In genomic region chr11:134003792-134004405, GRCh38 we compare ENCODE assay signal across 14 cellular contexts. TPM values are rescaled to one million over a fixed set of nuclear protein-coding genes. Genes with fewer than 3 reads are reported as not detected.
A peak's percentile ranks its signal among the peaks of the same experiment; 100 is the strongest.
DNase-seq lines count a peak whose midpoint lies in the region; ATAC-seq and TF ChIP-seq lines count a peak whose summit lies in the region.
"Had no signal": no experiment of that assay in that cellular context is flagged by ENCODE, and none has a peak within 500 bp of the region (broad histone marks: within the 10 kb centered on the region; RNA-seq: fewer than 3 reads in every experiment).

No MANE protein-coding gene starts in this region.

- H3K4me1 Mint-ChIP-seq in nephron = peaks cover 17% of the 10 kb centered on the region

- no peak for ATAC-seq in Right ventricle myocardium superior (ENCODE audit: poor library complexity)
- ATAC-seq: GM12878, GM23338 had no signal

- no peaks in the 10 kb centered on the region for H3K36me3 Mint-ChIP-seq in nephron (ENCODE audit: low read depth)

- no peaks in the 10 kb centered on the region for H3K9me3 Mint-ChIP-seq in nephron
- H3K9me3 Mint-ChIP-seq: CD4-positive, alpha-beta T cell; GM23338 had no signal

- H3K27ac Mint-ChIP-seq in nephron = peak overlapping the region in 2 of 3 experiments; percentile 26 to 61
- H3K27ac Mint-ChIP-seq: B cell; CD4-positive, alpha-beta T cell; GM23338 had no signal

- H3K27me3 ChIP-seq in right atrium auricular region (no peaks in the 10 kb centered on the region), esophagus muscularis mucosa (no peaks in the 10 kb centered on the region)

- no peaks in the 10 kb centered on the region for H3K36me3 ChIP-seq in right atrium auricular region
- no peaks in the 10 kb centered on the region for H3K36me3 ChIP-seq in esophagus muscularis mucosa

- peaks cover 24% of the 10 kb centered on the region for H3K27me3 Mint-ChIP-seq in nephron (ENCODE audit: low read depth)

- no peak overlapping the region for H3K4me3 ChIP-seq in right atrium auricular region
- no peak overlapping the region for H3K4me3 ChIP-seq in esophagus muscularis mucosa
- H3K4me3 ChIP-seq in foreskin fibroblast (ENCODE audit: low read depth in 1 of 2, low read length in 2 of 2) = no peak overlapping the region
- H3K4me3 ChIP-seq: GM12878, GM23338 had no signal

- no peak for TF ChIP-seq EP300 in esophagus muscularis mucosa (IDR thresholded peaks at IDR 0.05)

- DNase-seq in right atrium auricular region (ENCODE audit: low spot score) (no peak), Right ventricle myocardium superior (no peak), esophagus muscularis mucosa (ENCODE audit: extremely low spot score) (no peak), NCI-H345 treated with DMSO at 0.1 percent for 48 hours (lab: John Stamatoyannopoulos, UW; ENCODE audit: unreplicated experiment) (no peak), foreskin fibroblast (no peak), DMS79 treated with DMSO at 0.1 percent for 48 hours (lab: John Stamatoyannopoulos, UW) (no peak)
- DNase-seq: Calu3; CD4-positive, alpha-beta T cell; DMS 273 treated with DMSO at 0.1 percent for 48 hours; H7 had no signal

- no peak for TF ChIP-seq POLR2A in esophagus muscularis mucosa (IDR thresholded peaks at IDR 0.05; ENCODE audit: low read depth)

- TF ChIP-seq CTCF in right atrium auricular region (IDR thresholded peaks at IDR 0.05) = no peak
- TF ChIP-seq CTCF in esophagus muscularis mucosa (IDR thresholded peaks at IDR 0.05) = no peak
- TF ChIP-seq CTCF in nephron (IDR thresholded peaks at IDR 0.05; ENCODE audit: unreplicated experiment in 3 of 3) = no peak
- TF ChIP-seq CTCF in foreskin fibroblast (IDR thresholded peaks at IDR 0.05; ENCODE audit: low read depth, low read length) = no peak

- intact Hi-C loops in Right ventricle myocardium superior (cut with DNase I) = no loop called here
- intact Hi-C loops in esophagus muscularis mucosa (cut with DNase I) = no loop called here

- H3K27ac ChIP-seq in right atrium auricular region (peak overlapping the region; percentile 37), esophagus muscularis mucosa (replicated peaks in 1 of 4) (peak overlapping the region; percentile 11 to 60 (median 44))

- WGBS in esophagus muscularis mucosa = 31% methylated on average over 8 of the region's 8 CpGs

- no peak overlapping the region for H3K4me3 Mint-ChIP-seq in nephron
- H3K4me3 Mint-ChIP-seq: B cell; CD4-positive, alpha-beta T cell; GM23338 had no signal

- H3K9me3 ChIP-seq in right atrium auricular region (no peaks in the 10 kb centered on the region), esophagus muscularis mucosa (no peaks in the 10 kb centered on the region)

- peaks cover 0 to 13% of the 10 kb centered on the region in 2 donors for H3K4me1 ChIP-seq in right atrium auricular region
- peaks cover 13 to 22% (median 20%) of the 10 kb centered on the region in 4 donors for H3K4me1 ChIP-seq in esophagus muscularis mucosa

RNA-seq across cellular contexts. Expression of gene IGSF9B, which starts 47.1 kb away (rescaled TPM):
- total RNA-seq in right atrium auricular region (10 to 100 TPM; 17.2 to 32.1 TPM), Right ventricle myocardium superior (38.9 TPM), esophagus muscularis mucosa (100 to 1,000 TPM in 1 of 4 donors, 10 to 100 TPM in 3; 21.7 to 130 (median 58.6) TPM)
